8 cellular contexts compared by ENCODE assay signal in the genomic region with DNA sequence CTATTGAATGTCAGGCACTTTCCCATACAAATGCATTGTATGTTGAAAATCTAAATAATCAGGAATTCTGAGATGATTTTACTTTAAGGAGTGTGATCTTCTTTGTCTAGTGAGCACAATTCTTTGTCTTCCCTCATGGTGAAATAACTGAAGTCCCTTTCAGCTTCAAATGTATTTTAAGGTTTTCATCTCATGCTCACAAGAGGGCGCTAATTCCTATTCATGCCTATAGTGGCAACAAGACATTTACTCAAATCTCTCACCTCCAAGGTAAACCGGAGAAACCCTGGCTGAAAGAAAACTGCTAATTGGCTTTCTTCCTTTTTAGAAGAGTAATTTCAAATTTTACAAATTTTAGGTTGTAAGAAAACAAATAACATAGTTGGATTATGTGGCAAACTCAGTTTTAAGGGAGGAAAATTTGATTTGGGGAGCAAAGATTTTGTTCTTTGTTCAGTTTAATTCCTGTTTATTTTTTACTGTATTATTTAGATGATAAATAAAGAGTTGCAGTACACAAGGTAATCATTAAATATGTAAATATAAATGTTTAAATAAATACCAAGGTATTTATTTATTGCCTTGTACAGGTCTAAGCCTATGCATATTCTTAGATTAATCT.
DNase-seq lines count a peak whose midpoint lies in the region; ATAC-seq and TF ChIP-seq lines count a peak whose summit lies in the region.

No MANE protein-coding gene starts in this region.

- H3K27me3 ChIP-seq in SU-DHL-6 (ENCODE audit: low read length) = no peaks in the 10 kb centered on the region

- H2AFZ ChIP-seq in SU-DHL-6 (ENCODE audit: low read depth, low read length, severe bottlenecking) = no peak overlapping the region

- no peaks in the 10 kb centered on the region for H3K36me3 ChIP-seq in SU-DHL-6 (ENCODE audit: low read length)

- no peak overlapping the region for H3K9ac ChIP-seq in SU-DHL-6 (ENCODE audit: low read length)

- H3K9me2 ChIP-seq in SU-DHL-6 (replicated peaks; ENCODE audit: insufficient read depth, low read length) = no peaks in the 10 kb centered on the region

- no peaks in the 10 kb centered on the region for H3F3A ChIP-seq in SU-DHL-6 (ENCODE audit: insufficient read depth)

- H3K79me2 ChIP-seq in SU-DHL-6 (ENCODE audit: insufficient read depth, low read length) = no peaks in the 10 kb centered on the region

- H4K20me1 ChIP-seq in SU-DHL-6 (ENCODE audit: low read depth, low read length) = no peaks in the 10 kb centered on the region

- ATAC-seq in GM21576 (IDR thresholded peaks at IDR 0.05; ENCODE audit: unreplicated experiment) = peak; percentile 50
- no peak for ATAC-seq in GM18909 (IDR thresholded peaks at IDR 0.05; ENCODE audit: poor library complexity, unreplicated experiment)

- TF ChIP-seq CTCF in SU-DHL-6 (IDR thresholded peaks at IDR 0.05; ENCODE audit: insufficient read depth, low read length, poor library complexity, severe bottlenecking) (peak; percentile 68), foreskin fibroblast (IDR thresholded peaks at IDR 0.05; ENCODE audit: low read depth, low read length) (peak; percentile 61), retinal pigment epithelial cell (conservative IDR thresholded peaks at IDR 0.05; ENCODE audit: low read depth, low read length) (peak; percentile 81)

- no peaks in the 10 kb centered on the region for H3K9me3 ChIP-seq in SU-DHL-6 (ENCODE audit: insufficient read depth, low read length)

- no peak overlapping the region for H3K4me2 ChIP-seq in SU-DHL-6 (ENCODE audit: low read depth, low read length, poor library complexity, severe bottlenecking)

- H3K4me3 ChIP-seq in SU-DHL-6 (ENCODE audit: insufficient read depth, low read length, poor library complexity, severe bottlenecking) = no peak overlapping the region
- H3K4me3 ChIP-seq in foreskin fibroblast (ENCODE audit: low read depth in 1 of 2, low read length in 2 of 2) = no peak overlapping the region
- no peak overlapping the region for H3K4me3 ChIP-seq in retinal pigment epithelial cell (ENCODE audit: low read length)

- DNase-seq in DMS114 treated with DMSO at 0.1 percent for 48 hours (lab: John Stamatoyannopoulos, UW; ENCODE audit: unreplicated experiment) (peak; percentile 57), NCI-H146 treated with DMSO at 0.1 percent for 48 hours (lab: John Stamatoyannopoulos, UW; ENCODE audit: unreplicated experiment) (peak; percentile 5), foreskin fibroblast (no peak), retinal pigment epithelial cell (ENCODE audit: low read depth) (no peak)
- DNase-seq in activated CD4-positive, alpha-beta T cell treated with anti-CD3 and anti-CD28 coated beads, Interleukin-2, amount 50 U/mL, for 1 hour = no peak

- no peak overlapping the region for H3K27ac ChIP-seq in SU-DHL-6 (ENCODE audit: low read depth, low read length)

Comparison
In these comparisons a context has a peak if more than half of its experiments do, and no peak if none do; other contexts are left out.
1. DNase-seq: peak in DMS114 treated with DMSO at 0.1 percent for 48 hours (single experiment) and NCI-H146 treated with DMSO at 0.1 percent for 48 hours (single experiment); none in foreskin fibroblast (0 of 2), retinal pigment epithelial cell (single experiment) and activated CD4-positive, alpha-beta T cell treated with anti-CD3 and anti-CD28 coated beads, Interleukin-2, amount 50 U/mL, for 1 hour (single experiment).
2. Peak in every context shown above with its lines, with median percentiles within 50 percentile points of each other: CTCF ChIP-seq.